ENCODE assay signal across 8 cellular contexts in genomic region chr16:48318630-48319029, GRCh38.
A peak's percentile ranks its signal among the peaks of the same experiment; 100 is the strongest.
DNase-seq lines count a peak whose midpoint lies in the region; ATAC-seq and TF ChIP-seq lines count a peak whose summit lies in the region.

No MANE protein-coding gene starts in this region.

- H3K9me2 ChIP-seq in Loucy (replicated peaks; ENCODE audit: low read depth, low read length) = no peaks in the 10 kb centered on the region

- H3K4me3 ChIP-seq in CD4-positive, CD25-positive, alpha-beta regulatory T cell (ENCODE audit: low read depth, low read length) = peak overlapping the region; percentile 78
- peak overlapping the region; percentile 57 for H3K4me3 ChIP-seq in Loucy (ENCODE audit: low read length, poor library complexity, severe bottlenecking)
- H3K4me3 ChIP-seq in sigmoid colon = no peak overlapping the region

- H3K4me3 Mint-ChIP-seq in CD4-positive, CD25-positive, alpha-beta regulatory T cell = peak overlapping the region; percentile 11 to 84 (median 79)
- H3K4me3 Mint-ChIP-seq in activated naive CD8-positive, alpha-beta T cell treated with anti-CD3 and anti-CD28 coated beads for 36 hours = no peak overlapping the region

- intact Hi-C loops in sigmoid colon (cut with DNase I) = no loop called here

- H3K79me2 ChIP-seq in Loucy (ENCODE audit: insufficient read depth, low read length) = no peaks in the 10 kb centered on the region; the same call in 1 of the 2 replicates

- H3K36me3 ChIP-seq in CD4-positive, CD25-positive, alpha-beta regulatory T cell (ENCODE audit: control insufficient read depth, insufficient read depth, low read length) = peaks cover 6% of the 10 kb centered on the region
- H3K36me3 ChIP-seq in Loucy (ENCODE audit: insufficient read depth, low read length) (0 out of 2 replicates have a peak, but pooled peaks cover 3% of the 10 kb centered on the region), sigmoid colon (peaks cover 0 to 15% (median 1%) of the 10 kb centered on the region in 4 donors)

- H3K36me3 Mint-ChIP-seq in CD4-positive, CD25-positive, alpha-beta regulatory T cell = peaks cover 10% of the 10 kb centered on the region
- H3K36me3 Mint-ChIP-seq in activated naive CD8-positive, alpha-beta T cell treated with anti-CD3 and anti-CD28 coated beads for 36 hours = peaks cover 50% of the 10 kb centered on the region

- peak; percentile 93 to 95 for ATAC-seq in CD4-positive, CD25-positive, alpha-beta regulatory T cell (ENCODE audit: low read depth in 2 of 2)

- peaks cover 25 to 43% (median 34%) of the 10 kb centered on the region in 4 donors for H3K4me1 Mint-ChIP-seq in CD4-positive, CD25-positive, alpha-beta regulatory T cell
- peaks cover 34% of the 10 kb centered on the region for H3K4me1 Mint-ChIP-seq in activated naive CD8-positive, alpha-beta T cell treated with anti-CD3 and anti-CD28 coated beads for 36 hours

- peak overlapping the region; percentile 78 for H3K4me2 ChIP-seq in Loucy (ENCODE audit: low read depth, low read length, poor library complexity, severe bottlenecking)

- H3K9me3 ChIP-seq in CD4-positive, CD25-positive, alpha-beta regulatory T cell (ENCODE audit: control insufficient read depth in 2 of 2, low read length in 2 of 2) = peaks cover 0 to under 1% of the 10 kb centered on the region in 2 experiments
- H3K9me3 ChIP-seq in Loucy (ENCODE audit: insufficient read depth, low read depth, low read length) = no peaks in the 10 kb centered on the region
- no peaks in the 10 kb centered on the region for H3K9me3 ChIP-seq in sigmoid colon

- H3K4me1 ChIP-seq in CD4-positive, CD25-positive, alpha-beta regulatory T cell (ENCODE audit: control insufficient read depth, insufficient read depth, low read length, poor library complexity, severe bottlenecking) = peaks cover 28% of the 10 kb centered on the region
- H3K4me1 ChIP-seq in Loucy (ENCODE audit: insufficient read depth, low read length, poor library complexity, severe bottlenecking) (peaks cover 26% of the 10 kb centered on the region), sigmoid colon (peaks cover 0 to 9% (median 2%) of the 10 kb centered on the region in 4 donors)

- H3F3A ChIP-seq in Loucy (ENCODE audit: low read depth) = peaks cover 12% of the 10 kb centered on the region

- no peak for TF ChIP-seq CTCF in Loucy (conservative IDR thresholded peaks at IDR 0.05; ENCODE audit: low read length)
- no peak for TF ChIP-seq CTCF in sigmoid colon (IDR thresholded peaks at IDR 0.05)

- H4K20me1 ChIP-seq in Loucy (ENCODE audit: insufficient read depth, low read length, poor library complexity, severe bottlenecking) = no peaks in the 10 kb centered on the region

- H3K27me3 Mint-ChIP-seq in CD4-positive, CD25-positive, alpha-beta regulatory T cell = no peaks in the 10 kb centered on the region
- H3K27me3 Mint-ChIP-seq in activated naive CD8-positive, alpha-beta T cell treated with anti-CD3 and anti-CD28 coated beads for 36 hours = no peaks in the 10 kb centered on the region

- H3K9me3 Mint-ChIP-seq in CD4-positive, CD25-positive, alpha-beta regulatory T cell = peaks cover 0 to 6% (median 0%) of the 10 kb centered on the region in 7 donors
- peaks cover 6% of the 10 kb centered on the region for H3K9me3 Mint-ChIP-seq in activated naive CD8-positive, alpha-beta T cell treated with anti-CD3 and anti-CD28 coated beads for 36 hours

- H3K27ac ChIP-seq in CD4-positive, CD25-positive, alpha-beta regulatory T cell (ENCODE audit: insufficient read depth, low read length, poor library complexity, severe bottlenecking) = peak overlapping the region; percentile 9
- peak overlapping the region in 1 of 4 donors; percentile 32 for H3K27ac ChIP-seq in sigmoid colon

- 51 to 81% methylated on average over 4 of the region's 4 CpGs for WGBS in sigmoid colon, 2 donors

- DNase-seq in CD4-positive, CD25-positive, alpha-beta regulatory T cell = peak in 2 of 3 donors; percentile 62 to 82
- DNase-seq in activated naive CD8-positive, alpha-beta T cell treated with anti-CD3 and anti-CD28 coated beads for 36 hours = peak; percentile 2
- peak; percentile 3 for DNase-seq in left kidney (ENCODE audit: low read depth, low spot score)
- no peak for DNase-seq in sigmoid colon
- no peak for DNase-seq in NCI-H345 treated with DMSO at 0.1 percent for 48 hours (lab: John Stamatoyannopoulos, UW; ENCODE audit: unreplicated experiment)
- no peak for DNase-seq in NCI-H82 treated with DMSO at 0.1 percent for 48 hours (lab: John Stamatoyannopoulos, UW; ENCODE audit: unreplicated experiment)
- no peak for DNase-seq in cerebellar cortex (ENCODE audit: low spot score)

- peak overlapping the region; percentile 10 for H3K9ac ChIP-seq in Loucy (ENCODE audit: low read depth, low read length, poor library complexity, severe bottlenecking)

- TF ChIP-seq POLR2A in sigmoid colon (IDR thresholded peaks at IDR 0.05) = no peak

- no peaks in the 10 kb centered on the region for H3K27me3 ChIP-seq in CD4-positive, CD25-positive, alpha-beta regulatory T cell (ENCODE audit: control insufficient read depth, insufficient read depth, low read length)
- no peaks in the 10 kb centered on the region for H3K27me3 ChIP-seq in Loucy (ENCODE audit: insufficient read depth, low read length, poor library complexity, severe bottlenecking)
- H3K27me3 ChIP-seq in sigmoid colon = no peaks in the 10 kb centered on the region

- TF ChIP-seq EP300 in sigmoid colon (IDR thresholded peaks at IDR 0.05) = no peak

- no peak overlapping the region for H2AFZ ChIP-seq in Loucy (ENCODE audit: low read length)

- H3K27ac Mint-ChIP-seq in CD4-positive, CD25-positive, alpha-beta regulatory T cell = peak overlapping the region; percentile 68 to 91 (median 79)
- H3K27ac Mint-ChIP-seq in activated naive CD8-positive, alpha-beta T cell treated with anti-CD3 and anti-CD28 coated beads for 36 hours = peak overlapping the region; percentile 62

Comparison
In these comparisons a context has a peak if more than half of its experiments do, and no peak if none do; other contexts are left out.
1. DNase-seq: peak in CD4-positive, CD25-positive, alpha-beta regulatory T cell (2 of 3), activated naive CD8-positive, alpha-beta T cell treated with anti-CD3 and anti-CD28 coated beads for 36 hours (single experiment) and left kidney (single experiment); none in sigmoid colon (single experiment), NCI-H345 treated with DMSO at 0.1 percent for 48 hours (single experiment), NCI-H82 treated with DMSO at 0.1 percent for 48 hours (single experiment) and cerebellar cortex (single experiment).
2. H3K4me3 ChIP-seq: peak in CD4-positive, CD25-positive, alpha-beta regulatory T cell (single experiment) and Loucy (single experiment); none in sigmoid colon (0 of 4).